ENCODE assay signal across 1 cellular context in genomic region chr2:3578987-3579386, GRCh38.
TF ChIP-seq lines count a peak whose summit lies in the region.

No MANE protein-coding gene starts in this region.

TF ChIP-seq in GM12878, 131 proteins besides CTCF, POLR2A, EP300 and RAD21:
- no peak for TF ChIP-seq RFX5 (IDR thresholded peaks at IDR 0.05; ENCODE audit: low read depth, low read length)
- TF ChIP-seq, protein P1, sequence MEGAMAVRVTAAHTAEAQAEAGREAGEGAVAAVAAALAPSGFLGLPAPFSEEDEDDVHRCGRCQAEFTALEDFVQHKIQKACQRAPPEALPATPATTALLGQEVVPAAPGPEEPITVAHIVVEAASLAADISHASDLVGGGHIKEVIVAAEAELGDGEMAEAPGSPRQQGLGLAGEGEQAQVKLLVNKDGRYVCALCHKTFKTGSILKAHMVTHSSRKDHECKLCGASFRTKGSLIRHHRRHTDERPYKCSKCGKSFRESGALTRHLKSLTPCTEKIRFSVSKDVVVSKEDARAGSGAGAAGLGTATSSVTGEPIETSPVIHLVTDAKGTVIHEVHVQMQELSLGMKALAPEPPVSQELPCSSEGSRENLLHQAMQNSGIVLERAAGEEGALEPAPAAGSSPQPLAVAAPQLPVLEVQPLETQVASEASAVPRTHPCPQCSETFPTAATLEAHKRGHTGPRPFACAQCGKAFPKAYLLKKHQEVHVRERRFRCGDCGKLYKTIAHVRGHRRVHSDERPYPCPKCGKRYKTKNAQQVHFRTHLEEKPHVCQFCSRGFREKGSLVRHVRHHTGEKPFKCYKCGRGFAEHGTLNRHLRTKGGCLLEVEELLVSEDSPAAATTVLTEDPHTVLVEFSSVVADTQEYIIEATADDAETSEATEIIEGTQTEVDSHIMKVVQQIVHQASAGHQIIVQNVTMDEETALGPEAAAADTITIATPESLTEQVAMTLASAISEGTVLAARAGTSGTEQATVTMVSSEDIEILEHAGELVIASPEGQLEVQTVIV (IDR thresholded peaks at IDR 0.05; ENCODE audit: borderline replicate concordance, partially characterized antibody), result no peak
- TF ChIP-seq CREB1 (IDR thresholded peaks at IDR 0.05; ENCODE audit: low read depth), result no peak
